Comparison of ENCODE assay signal across 25 cellular contexts in the genomic region with DNA sequence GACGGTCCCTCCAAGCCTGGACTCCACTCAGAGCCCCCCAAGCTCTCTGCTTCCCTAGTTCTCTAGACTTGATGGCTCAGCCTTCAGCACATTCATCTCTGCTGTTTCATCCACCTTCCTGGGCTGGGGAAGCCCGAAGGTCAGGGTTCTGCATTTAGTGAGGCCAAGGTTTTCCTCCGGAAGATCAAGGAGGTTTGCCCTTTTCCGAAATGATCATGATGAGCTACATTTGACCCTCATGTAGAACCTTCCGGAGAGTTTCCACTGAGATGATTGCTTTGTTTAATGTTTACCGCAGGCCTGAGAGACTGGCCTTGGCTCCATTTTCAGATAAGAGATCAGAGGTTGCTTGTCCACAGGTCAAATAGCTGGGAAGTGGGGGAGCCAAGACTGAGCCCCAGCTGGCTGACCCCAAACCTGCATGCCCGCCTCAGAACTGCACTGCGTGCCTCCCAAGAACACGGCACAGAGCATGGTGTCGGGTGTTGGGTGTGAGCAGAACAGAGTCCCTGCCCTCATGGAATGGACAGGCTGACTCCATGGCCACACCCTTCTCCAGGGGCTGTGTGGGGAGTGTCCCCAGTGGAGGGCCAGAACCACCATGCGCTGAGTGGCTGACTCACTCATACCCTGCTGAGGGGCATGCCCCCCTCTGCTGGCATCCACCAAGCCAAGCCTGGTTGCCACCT.
DNase-seq lines count a peak whose midpoint lies in the region; ATAC-seq and TF ChIP-seq lines count a peak whose summit lies in the region.
"Had no signal": no experiment of that assay in that cellular context is flagged by ENCODE, and none has a peak within 500 bp of the region (broad histone marks: within the 10 kb centered on the region; RNA-seq: fewer than 3 reads in every experiment).

No MANE protein-coding gene starts in this region.

- intact Hi-C loops in adrenal gland (cut with DNase I): no loop called here
- intact Hi-C loops in gastrocnemius medialis (cut with DNase I; ENCODE audit: low total_unique reads): no loop called here
- intact Hi-C loops in prostate gland (cut with DNase I): no loop called here

- TF ChIP-seq POLR2A in adrenal gland (IDR thresholded peaks at IDR 0.05) (no peak), gastrocnemius medialis (IDR thresholded peaks at IDR 0.05) (no peak), prostate gland (IDR thresholded peaks at IDR 0.05) (no peak)

- H3K4me3 ChIP-seq in GM23248 (no peak overlapping the region), adrenal gland (no peak overlapping the region), parathyroid adenoma (ENCODE audit: low read depth, low read length) (no peak overlapping the region), gastrocnemius medialis (no peak overlapping the region), prostate gland (no peak overlapping the region)
- H3K4me3 ChIP-seq: colonic mucosa, SJCRH30, thoracic aorta had no signal

- no peaks in the 10 kb centered on the region for H4K20me1 ChIP-seq in GM23248 (ENCODE audit: insufficient read depth)

- H2AFZ ChIP-seq in GM23248: no peak overlapping the region
- no peak overlapping the region for H2AFZ ChIP-seq in parathyroid adenoma

- ATAC-seq in gastrocnemius medialis: no peak
- ATAC-seq: activated CD8-positive, alpha-beta T cell treated with anti-CD3 and anti-CD28 coated beads for 36 hours; effector memory CD8-positive, alpha-beta T cell; Panc1 had no signal

- 74 to 82% methylated on average over 11 of the region's 11 CpGs for WGBS in GM23248 (ENCODE audit: low coverage in 1 of 2, low lambda C conversion rate in 2 of 2, missing lambda C conversion rate in 2 of 2), 2 experiments
- WGBS in adrenal gland, 4 donors: 34 to 45% (median 43%) methylated on average over 8 to 11 of the region's 11 CpGs
- 90% methylated on average over 11 of the region's 11 CpGs for WGBS in prostate gland

- H3K4me2 ChIP-seq in GM23248 (ENCODE audit: unreplicated experiment) (no peak overlapping the region), parathyroid adenoma (ENCODE audit: low read length) (no peak overlapping the region)

- H3K27me3 ChIP-seq in GM23248 (replicated peaks; ENCODE audit: insufficient read depth): no peaks in the 10 kb centered on the region
- H3K27me3 ChIP-seq in adrenal gland: no peaks in the 10 kb centered on the region
- no peaks in the 10 kb centered on the region for H3K27me3 ChIP-seq in parathyroid adenoma (ENCODE audit: control insufficient read depth, insufficient read depth, low read length)
- H3K27me3 ChIP-seq in gastrocnemius medialis: no peaks in the 10 kb centered on the region
- H3K27me3 ChIP-seq in prostate gland (replicated peaks; ENCODE audit: insufficient read depth): no peaks in the 10 kb centered on the region
- H3K27me3 ChIP-seq: colonic mucosa, SJCRH30 had no signal

- peaks cover 74% of the 10 kb centered on the region for H3K79me2 ChIP-seq in GM23248 (ENCODE audit: insufficient read depth)
- H3K79me2 ChIP-seq in parathyroid adenoma: peaks cover 7% of the 10 kb centered on the region

- TF ChIP-seq CTCF in adrenal gland (IDR thresholded peaks at IDR 0.05) (no peak), parathyroid adenoma (IDR thresholded peaks at IDR 0.05) (no peak), gastrocnemius medialis (IDR thresholded peaks at IDR 0.05 in 4 of 5, conservative IDR thresholded peaks at IDR 0.05 in 1 of 5) (no peak), prostate gland (IDR thresholded peaks at IDR 0.05) (no peak)

- in situ Hi-C loops in GM23248 (cut with MboI) (no loop called here), gastrocnemius medialis (cut with MboI; ENCODE audit: low sequenced_read_pairs in 4 of 4) (no loop called here)

- H3K9ac ChIP-seq in GM23248: no peak overlapping the region
- H3K9ac ChIP-seq in parathyroid adenoma: no peak overlapping the region

- no peaks in the 10 kb centered on the region for H3K9me3 ChIP-seq in GM23248 (ENCODE audit: low read depth)
- no peaks in the 10 kb centered on the region for H3K9me3 ChIP-seq in adrenal gland (replicated peaks in 1 of 3)
- H3K9me3 ChIP-seq in parathyroid adenoma (ENCODE audit: control insufficient read depth, low read length): no peaks in the 10 kb centered on the region
- H3K9me3 ChIP-seq in gastrocnemius medialis: no peaks in the 10 kb centered on the region
- no peaks in the 10 kb centered on the region for H3K9me3 ChIP-seq in prostate gland
- H3K9me3 ChIP-seq: colonic mucosa, SJCRH30, thoracic aorta had no signal

- 0 out of 2 replicates have a peak, but pooled peaks cover 4% of the 10 kb centered on the region for H3F3A ChIP-seq in GM23248 (ENCODE audit: insufficient read depth)

- H3K4me1 ChIP-seq in GM23248 (ENCODE audit: insufficient read depth): peaks cover 1% of the 10 kb centered on the region
- peaks cover 14 to 41% of the 10 kb centered on the region in 2 donors for H3K4me1 ChIP-seq in adrenal gland (replicated peaks in 1 of 2)
- peaks cover 24% of the 10 kb centered on the region for H3K4me1 ChIP-seq in parathyroid adenoma
- no peaks in the 10 kb centered on the region for H3K4me1 ChIP-seq in gastrocnemius medialis
- H3K4me1 ChIP-seq in prostate gland (replicated peaks): no peaks in the 10 kb centered on the region
- H3K4me1 ChIP-seq: colonic mucosa, SJCRH30 had no signal

- H3K36me3 ChIP-seq in GM23248 (ENCODE audit: low read depth): no peaks in the 10 kb centered on the region
- no peaks in the 10 kb centered on the region for H3K36me3 ChIP-seq in adrenal gland (replicated peaks in 1 of 2)
- H3K36me3 ChIP-seq in parathyroid adenoma (ENCODE audit: control insufficient read depth, insufficient read depth, low read length): no peaks in the 10 kb centered on the region
- H3K36me3 ChIP-seq in gastrocnemius medialis: no peaks in the 10 kb centered on the region
- no peaks in the 10 kb centered on the region for H3K36me3 ChIP-seq in prostate gland
- H3K36me3 ChIP-seq: colonic mucosa, SJCRH30, thoracic aorta had no signal

- no peaks in the 10 kb centered on the region for H3K9me2 ChIP-seq in GM23248 (ENCODE audit: insufficient read depth)

- peak; percentile 35 for DNase-seq in GM23248
- DNase-seq in adrenal gland: peak; percentile 52 to 85 (median 76)
- DNase-seq in kidney tubule cell (ENCODE audit: low spot score): peak; percentile 39
- no peak for DNase-seq in stimulated activated CD4-positive, alpha-beta T cell treated with anti-CD3 and anti-CD28 coated beads, Interleukin-4, amount 100 ng/mL, for 4 hours
- DNase-seq in NCI-H526 (lab: John Stamatoyannopoulos, UW): no peak
- DNase-seq in gastrocnemius medialis: no peak
- no peak for DNase-seq in prostate gland (ENCODE audit: low spot score)
- DNase-seq: activated CD4-positive, CD25-positive, alpha-beta regulatory T cell treated with anti-CD3 and anti-CD28 coated beads, Interleukin-2, amount 50 U/mL, for 72 hours; activated CD8-positive, alpha-beta T cell treated with anti-CD3 and anti-CD28 coated beads for 36 hours; colonic mucosa; effector memory CD8-positive, alpha-beta T cell; HFFc6; KBM-7; NCI-H146; NCI-H524; NK-92 treated with Interleukin-12 subunit alpha and Interleukin-12 subunit beta, amount 100 ng/mL, for 24 hours; nucleus accumbens; retina; SJCRH30; stimulated activated CD4-positive, alpha-beta T cell treated with anti-CD3 and anti-CD28 coated beads, Interleukin-2, amount 100 ng/mL, for 48 hours; stimulated activated naive CD4-positive, alpha-beta T cell had no signal

- H3K27ac ChIP-seq in GM23248: no peak overlapping the region
- peak overlapping the region; percentile 14 to 86 (median 70) for H3K27ac ChIP-seq in adrenal gland
- peak overlapping the region; percentile 61 for H3K27ac ChIP-seq in parathyroid adenoma
- H3K27ac ChIP-seq in gastrocnemius medialis: no peak overlapping the region
- no peak overlapping the region for H3K27ac ChIP-seq in prostate gland
- H3K27ac ChIP-seq: C4-2B, colonic mucosa, SJCRH30, thoracic aorta had no signal

Comparison
In these comparisons a context has a peak if more than half of its experiments do, and no peak if none do; other contexts are left out.
1. DNase-seq: peak in GM23248 (single experiment), adrenal gland (7 of 7) and kidney tubule cell (single experiment); none in stimulated activated CD4-positive, alpha-beta T cell treated with anti-CD3 and anti-CD28 coated beads, Interleukin-4, amount 100 ng/mL, for 4 hours (0 of 2), NCI-H526 (0 of 2), gastrocnemius medialis (0 of 2) and prostate gland (single experiment).
2. H3K27ac ChIP-seq: peak in adrenal gland (5 of 5) and parathyroid adenoma (single experiment); none in GM23248 (single experiment), gastrocnemius medialis (0 of 4) and prostate gland (0 of 2).